33 cellular contexts compared by ENCODE assay signal in the genomic region with DNA sequence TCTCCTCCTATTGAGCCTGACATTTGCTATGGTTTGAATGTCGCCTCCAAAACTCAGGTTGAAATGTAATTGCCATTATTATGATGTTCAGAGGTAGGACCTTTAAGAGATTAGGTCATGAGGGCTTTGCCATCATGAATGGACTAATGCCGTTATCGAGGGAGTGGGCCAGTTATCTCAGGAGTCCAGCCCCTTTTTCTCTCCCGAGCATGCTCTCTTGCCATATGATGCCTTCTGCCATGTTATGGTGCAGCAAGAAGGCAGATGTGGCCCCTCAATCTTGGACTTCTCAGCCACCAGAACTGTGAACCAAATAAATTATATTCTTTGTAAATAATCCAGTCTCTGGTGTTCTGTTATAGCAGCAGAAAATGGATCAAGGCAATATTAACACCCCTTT.
"Had no signal": no experiment of that assay in that cellular context is flagged by ENCODE, and none has a peak within 500 bp of the region (broad histone marks: within the 10 kb centered on the region; RNA-seq: fewer than 3 reads in every experiment).

No MANE protein-coding gene starts in this region.

- H3K36me3 ChIP-seq: adrenal gland, ascending aorta, brain microvascular endothelial cell, breast epithelium, cardiac muscle cell had no signal

- H3K27me3 ChIP-seq: ascending aorta, body of pancreas, brain microvascular endothelial cell, breast epithelium, cardiac muscle cell had no signal

- H3K27ac ChIP-seq: adrenal gland, ascending aorta, body of pancreas, brain microvascular endothelial cell, breast epithelium, cardiac muscle cell had no signal

- ATAC-seq: activated naive CD4-positive, alpha-beta T cell treated with anti-CD3 and anti-CD28 coated beads, Interleukin-2, amount 50 U/mL, for 72 hours; activated naive CD8-positive, alpha-beta T cell treated with anti-CD3 and anti-CD28 coated beads, Interleukin-2, amount 50 U/mL, for 24 hours; activated T-cell treated with anti-CD3 and anti-CD28 coated beads, Interleukin-2, amount 50 U/mL, for 4 hours; activated T-cell treated with anti-CD3 and anti-CD28 coated beads, Interleukin-2, amount 50 U/mL, for 72 hours; activated T-helper 17 cell treated with anti-CD3 and anti-CD28 coated beads, Interleukin-2, amount 50 U/mL, for 72 hours; body of pancreas had no signal

- FAIRE-seq: astrocyte, bronchial epithelial cell had no signal

- H3K4me1 ChIP-seq: adrenal gland, ascending aorta, body of pancreas, breast epithelium had no signal

- DNase-seq: activated effector memory CD4-positive, alpha-beta T cell treated with anti-CD3 and anti-CD28 coated beads, Interleukin-2, amount 50 U/mL, for 16 hours; activated effector memory CD4-positive, alpha-beta T cell treated with Interleukin-2 at 50 U/mL for 16 hours; activated gamma-delta T cell; activated gamma-delta T cell treated with Interleukin-2 at 50 U/mL for 16 hours; activated naive CD4-positive, alpha-beta T cell; activated naive CD4-positive, alpha-beta T cell treated with anti-CD3 and anti-CD28 coated beads for 36 hours; activated naive CD4-positive, alpha-beta T cell treated with anti-CD3 and anti-CD28 coated beads, Interleukin-2, amount 10 ng/mL, durations not matched to agents 7 days and 5 days; activated naive CD4-positive, alpha-beta T cell treated with anti-CD3 and anti-CD28 coated beads, Interleukin-2, amount 50 U/mL, for 16 hours; activated naive CD4-positive, alpha-beta T cell treated with Interleukin-2 at 50 U/mL for 16 hours; activated naive CD8-positive, alpha-beta T cell treated with anti-CD3 and anti-CD28 coated beads for 36 hours; activated naive CD8-positive, alpha-beta T cell treated with anti-CD3 and anti-CD28 coated beads, Interleukin-2, amount 10 ng/mL, durations not matched to agents 7 days and 5 days; activated naive CD8-positive, alpha-beta T cell treated with anti-CD3 and anti-CD28 coated beads, Interleukin-2, amount 50 U/mL, for 24 hours; activated T-cell treated with anti-CD3 and anti-CD28 coated beads, Interleukin-2, amount 50 U/mL, for 24 hours; activated T-cell treated with anti-CD3 and anti-CD28 coated beads, Interleukin-2, amount 50 U/mL, for 4 hours; activated T-cell treated with anti-CD3 and anti-CD28 coated beads, Interleukin-2, amount 50 U/mL, for 48 hours; activated T-cell treated with anti-CD3 and anti-CD28 coated beads, Interleukin-2, amount 50 U/mL, for 72 hours; adrenal gland; amniotic stem cell; amygdala; anterior cingulate cortex; aorta; body of pancreas; brain microvascular endothelial cell; caudate nucleus; central memory CD4-positive, alpha-beta T cell; cerebellar nuclear complex had no signal

- H3K9me3 ChIP-seq: adrenal gland, ascending aorta, body of pancreas, breast epithelium had no signal

- H3K4me3 ChIP-seq: adrenal gland, ascending aorta, body of pancreas, breast epithelium, cardiac muscle cell had no signal
